ENCODE assay signal across 1 cellular context in the genomic region with DNA sequence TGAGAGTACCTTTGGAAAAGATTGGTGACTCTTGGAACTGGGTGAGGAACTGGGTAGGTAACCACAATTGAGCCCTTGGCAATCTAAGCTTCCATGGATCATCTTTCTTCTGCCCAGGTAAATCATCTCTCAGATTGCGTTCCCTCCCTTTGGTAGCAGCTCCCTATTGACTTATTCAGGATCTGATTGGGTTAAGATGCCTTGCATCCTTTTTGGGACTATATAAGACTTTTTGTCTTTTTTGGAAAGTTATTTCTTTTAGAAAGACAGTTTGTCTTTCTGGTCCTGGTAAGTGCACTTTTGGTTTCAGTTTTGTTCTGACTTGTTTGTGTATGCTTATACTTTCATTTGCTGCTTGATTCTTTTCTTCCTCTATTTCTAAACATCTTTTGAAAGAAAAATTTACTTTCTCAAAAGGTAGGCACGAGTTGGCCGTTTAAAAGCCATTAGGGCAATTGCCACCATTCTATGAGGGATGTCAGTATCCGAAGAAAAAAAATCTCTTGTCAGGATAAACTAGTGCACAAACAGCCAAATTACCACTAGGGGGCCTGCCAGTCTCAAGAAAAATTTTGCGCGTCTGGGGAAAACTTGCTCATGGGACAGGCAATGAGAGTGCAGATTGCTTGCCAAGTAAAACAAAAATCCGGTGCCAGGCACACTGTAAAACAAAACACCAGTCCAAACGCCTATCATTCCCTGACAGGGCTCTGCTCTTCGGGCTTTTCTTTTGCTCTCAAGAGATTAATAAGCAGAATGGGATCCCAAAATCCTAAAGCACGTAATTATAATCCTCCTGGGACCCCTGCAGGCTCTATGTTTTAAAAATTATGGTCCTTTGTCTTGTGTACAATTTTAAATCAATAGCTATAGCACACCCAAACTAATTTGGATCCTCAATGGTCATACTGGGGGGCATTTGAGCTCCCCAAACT.
TF ChIP-seq lines count a peak whose summit lies in the region.

No MANE protein-coding gene starts in this region.

TF ChIP-seq in HEK293, 187 proteins besides CTCF, POLR2A, EP300 and RAD21 (continued from another document):
- TF ChIP-seq, protein P1, sequence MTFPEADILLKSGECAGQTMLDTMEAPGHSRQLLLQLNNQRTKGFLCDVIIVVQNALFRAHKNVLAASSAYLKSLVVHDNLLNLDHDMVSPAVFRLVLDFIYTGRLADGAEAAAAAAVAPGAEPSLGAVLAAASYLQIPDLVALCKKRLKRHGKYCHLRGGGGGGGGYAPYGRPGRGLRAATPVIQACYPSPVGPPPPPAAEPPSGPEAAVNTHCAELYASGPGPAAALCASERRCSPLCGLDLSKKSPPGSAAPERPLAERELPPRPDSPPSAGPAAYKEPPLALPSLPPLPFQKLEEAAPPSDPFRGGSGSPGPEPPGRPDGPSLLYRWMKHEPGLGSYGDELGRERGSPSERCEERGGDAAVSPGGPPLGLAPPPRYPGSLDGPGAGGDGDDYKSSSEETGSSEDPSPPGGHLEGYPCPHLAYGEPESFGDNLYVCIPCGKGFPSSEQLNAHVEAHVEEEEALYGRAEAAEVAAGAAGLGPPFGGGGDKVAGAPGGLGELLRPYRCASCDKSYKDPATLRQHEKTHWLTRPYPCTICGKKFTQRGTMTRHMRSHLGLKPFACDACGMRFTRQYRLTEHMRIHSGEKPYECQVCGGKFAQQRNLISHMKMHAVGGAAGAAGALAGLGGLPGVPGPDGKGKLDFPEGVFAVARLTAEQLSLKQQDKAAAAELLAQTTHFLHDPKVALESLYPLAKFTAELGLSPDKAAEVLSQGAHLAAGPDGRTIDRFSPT (tag by site-specific recombination; IDR thresholded peaks at IDR 0.05) = no peak
- TF ChIP-seq, protein P2, sequence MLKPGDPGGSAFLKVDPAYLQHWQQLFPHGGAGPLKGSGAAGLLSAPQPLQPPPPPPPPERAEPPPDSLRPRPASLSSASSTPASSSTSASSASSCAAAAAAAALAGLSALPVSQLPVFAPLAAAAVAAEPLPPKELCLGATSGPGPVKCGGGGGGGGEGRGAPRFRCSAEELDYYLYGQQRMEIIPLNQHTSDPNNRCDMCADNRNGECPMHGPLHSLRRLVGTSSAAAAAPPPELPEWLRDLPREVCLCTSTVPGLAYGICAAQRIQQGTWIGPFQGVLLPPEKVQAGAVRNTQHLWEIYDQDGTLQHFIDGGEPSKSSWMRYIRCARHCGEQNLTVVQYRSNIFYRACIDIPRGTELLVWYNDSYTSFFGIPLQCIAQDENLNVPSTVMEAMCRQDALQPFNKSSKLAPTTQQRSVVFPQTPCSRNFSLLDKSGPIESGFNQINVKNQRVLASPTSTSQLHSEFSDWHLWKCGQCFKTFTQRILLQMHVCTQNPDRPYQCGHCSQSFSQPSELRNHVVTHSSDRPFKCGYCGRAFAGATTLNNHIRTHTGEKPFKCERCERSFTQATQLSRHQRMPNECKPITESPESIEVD (tag by site-specific recombination; IDR thresholded peaks at IDR 0.05) = peak; percentile 7; the same call in 1 of the 2 replicates
- TF ChIP-seq ZNF16 (tag by site-specific recombination; IDR thresholded peaks at IDR 0.05; ENCODE audit: low read depth) (no peak), ZBTB8A (tag by site-specific recombination; IDR thresholded peaks at IDR 0.05) (peak; percentile 46), ZBTB17 (tag by site-specific recombination; IDR thresholded peaks at IDR 0.05) (peak; percentile 50; the same call in 1 of the 2 replicates), ZNF558 (tag by site-specific recombination; IDR thresholded peaks at IDR 0.05) (no peak), PRDM1 (tag by site-specific recombination; IDR thresholded peaks at IDR 0.05) (peak; percentile 41; the same call in 1 of the 2 replicates)
